Comparison of ENCODE assay signal across 11 cellular contexts in genomic region chr1:193539731-193540459, GRCh38.
A peak's percentile ranks its signal among the peaks of the same experiment; 100 is the strongest.
DNase-seq lines count a peak whose midpoint lies in the region; ATAC-seq lines count a peak whose summit lies in the region.
"Had no signal": no experiment of that assay in that cellular context is flagged by ENCODE, and none has a peak within 500 bp of the region (broad histone marks: within the 10 kb centered on the region; RNA-seq: fewer than 3 reads in every experiment).

No MANE protein-coding gene starts in this region.

- H3K79me1 ChIP-seq in mesenchymal stem cell (replicated peaks; ENCODE audit: low read length, poor library complexity, severe bottlenecking): no peaks in the 10 kb centered on the region
- H3K79me1 ChIP-seq in trophoblast cell (ENCODE audit: low read length): no peaks in the 10 kb centered on the region

- H4K91ac ChIP-seq in mesenchymal stem cell (ENCODE audit: low read length) (no peak overlapping the region), trophoblast cell (ENCODE audit: low read depth, low read length) (no peak overlapping the region)

- H3K23ac ChIP-seq in mesenchymal stem cell (ENCODE audit: low read length in 2 of 2): no peak overlapping the region
- H3K23ac ChIP-seq in trophoblast cell (ENCODE audit: low read length): no peak overlapping the region

- ATAC-seq in GM18519 (IDR thresholded peaks at IDR 0.05; ENCODE audit: low FRiP score, unreplicated experiment): peak; percentile 31
- peak; percentile 62 for ATAC-seq in GM21723 (IDR thresholded peaks at IDR 0.05; ENCODE audit: unreplicated experiment)
- peak; percentile 56 for ATAC-seq in HG03571 (IDR thresholded peaks at IDR 0.05; ENCODE audit: unreplicated experiment)
- ATAC-seq in left ventricle myocardium superior: no peak
- ATAC-seq: gastroesophageal sphincter had no signal

- H3K9ac ChIP-seq in mesenchymal stem cell (ENCODE audit: low read length) (no peak overlapping the region), trophoblast cell (ENCODE audit: low read length) (no peak overlapping the region)

- no peak overlapping the region for H3K18ac ChIP-seq in mesenchymal stem cell (ENCODE audit: low read depth in 1 of 2, low read length in 2 of 2)
- H3K18ac ChIP-seq in trophoblast cell (ENCODE audit: low read length): no peak overlapping the region

- H3K36me3 ChIP-seq in mesenchymal stem cell (ENCODE audit: control insufficient read depth in 1 of 2, insufficient read depth in 2 of 2, low read depth in 1 of 2, low read length in 2 of 2): no peaks in the 10 kb centered on the region
- H3K36me3 ChIP-seq in trophoblast cell (ENCODE audit: control insufficient read depth in 1 of 2, insufficient read depth in 2 of 2, low read length in 2 of 2): no peaks in the 10 kb centered on the region
- H3K36me3 ChIP-seq: gastroesophageal sphincter, right atrium auricular region had no signal

- no peaks in the 10 kb centered on the region for H3K27me3 ChIP-seq in mesenchymal stem cell (ENCODE audit: control insufficient read depth in 1 of 2, insufficient read depth in 1 of 2, low read length in 2 of 2)
- no peaks in the 10 kb centered on the region for H3K27me3 ChIP-seq in trophoblast cell (ENCODE audit: insufficient read depth, low read length)
- H3K27me3 ChIP-seq: gastroesophageal sphincter, right atrium auricular region had no signal

- H2AK5ac ChIP-seq in mesenchymal stem cell (ENCODE audit: low read length, severe bottlenecking): no peak overlapping the region
- no peak overlapping the region for H2AK5ac ChIP-seq in trophoblast cell (ENCODE audit: low read length)

- H3K9me3 ChIP-seq in mesenchymal stem cell (ENCODE audit: control insufficient read depth, low read length): no peaks in the 10 kb centered on the region
- H3K9me3 ChIP-seq in trophoblast cell (ENCODE audit: insufficient read depth, low read depth, low read length): no peaks in the 10 kb centered on the region
- H3K9me3 ChIP-seq: gastroesophageal sphincter, right atrium auricular region had no signal

- H3K14ac ChIP-seq in mesenchymal stem cell (ENCODE audit: low read length in 2 of 2) (no peak overlapping the region), trophoblast cell (ENCODE audit: low read length) (no peak overlapping the region)

- no peak overlapping the region for H3K4ac ChIP-seq in mesenchymal stem cell (ENCODE audit: low read depth in 1 of 2, low read length in 2 of 2)
- H3K4ac ChIP-seq in trophoblast cell (ENCODE audit: low read depth, low read length): no peak overlapping the region

- H3K27ac ChIP-seq in mesenchymal stem cell (ENCODE audit: low read length, poor library complexity, severe bottlenecking): no peak overlapping the region
- H3K27ac ChIP-seq in trophoblast cell (ENCODE audit: low read depth, low read length): no peak overlapping the region
- H3K27ac ChIP-seq: gastroesophageal sphincter, right atrium auricular region had no signal

- H4K12ac ChIP-seq in trophoblast cell (ENCODE audit: low read depth, low read length): no peak overlapping the region

- H2BK12ac ChIP-seq in mesenchymal stem cell (ENCODE audit: low read length in 2 of 2) (no peak overlapping the region), trophoblast cell (ENCODE audit: low read length) (no peak overlapping the region)

- H3K4me1 ChIP-seq in mesenchymal stem cell (ENCODE audit: control insufficient read depth, insufficient read depth, low read depth, low read length) (peaks cover 2% of the 10 kb centered on the region), trophoblast cell (ENCODE audit: control insufficient read depth in 1 of 2, insufficient read depth in 2 of 2, low read length in 2 of 2) (peaks cover 0 to 2% of the 10 kb centered on the region in 2 experiments)
- H3K4me1 ChIP-seq: gastroesophageal sphincter, right atrium auricular region had no signal

- H2BK120ac ChIP-seq in mesenchymal stem cell (ENCODE audit: low read depth, low read length) (no peak overlapping the region), trophoblast cell (ENCODE audit: insufficient read depth, low read length, poor library complexity) (no peak overlapping the region)

- no peak overlapping the region for H2BK15ac ChIP-seq in mesenchymal stem cell (ENCODE audit: low read depth, poor library complexity, severe bottlenecking)

- intact Hi-C loops in left ventricle myocardium superior (cut with micrococcal nuclease): no loop called here

- H3K4me3 ChIP-seq in mesenchymal stem cell (ENCODE audit: insufficient read depth in 1 of 2, low read depth in 1 of 2, low read length in 2 of 2) (no peak overlapping the region), trophoblast cell (ENCODE audit: low read depth, low read length) (no peak overlapping the region)
- H3K4me3 ChIP-seq: gastroesophageal sphincter, right atrium auricular region had no signal

- H4K8ac ChIP-seq in mesenchymal stem cell (ENCODE audit: low read length) (no peak overlapping the region), trophoblast cell (ENCODE audit: low read depth, low read length) (no peak overlapping the region)

- H3K79me2 ChIP-seq in trophoblast cell (ENCODE audit: control insufficient read depth, insufficient read depth, low read length, poor library complexity): no peaks in the 10 kb centered on the region

- H3K4me2 ChIP-seq in mesenchymal stem cell (ENCODE audit: low read length, poor library complexity, severe bottlenecking) (no peak overlapping the region), trophoblast cell (ENCODE audit: low read length) (no peak overlapping the region)

- DNase-seq in mesenchymal stem cell (no peak), left ventricle myocardium superior (no peak), trophoblast cell (no peak), NCI-H1694 treated with DMSO at 0.1 percent for 48 hours (lab: John Stamatoyannopoulos, UW) (no peak), DMS153 treated with DMSO at 0.1 percent for 48 hours (lab: John Stamatoyannopoulos, UW; ENCODE audit: unreplicated experiment) (no peak)
- DNase-seq: NCI-H526 had no signal

- H2BK5ac ChIP-seq in mesenchymal stem cell (ENCODE audit: low read depth, low read length, poor library complexity, severe bottlenecking) (no peak overlapping the region), trophoblast cell (ENCODE audit: low read depth, low read length, poor library complexity) (no peak overlapping the region)

- peak overlapping the region; percentile 23 for H2AFZ ChIP-seq in mesenchymal stem cell (ENCODE audit: low read depth, low read length)
- no peak overlapping the region for H2AFZ ChIP-seq in trophoblast cell (ENCODE audit: insufficient read depth, low read length, poor library complexity)

- 87% methylated on average over 7 of the region's 7 CpGs for whole genome bisulfite sequencing in mesenchymal stem cell
- no CpG with 5 or more reads among the region's 7 CpGs for WGBS in trophoblast cell (ENCODE audit: extremely low coverage, insufficient coverage, insufficient read length)
